ENCODE assay signal across 27 cellular contexts in genomic region chr20:39751557-39752137, GRCh38.
DNase-seq lines count a peak whose midpoint lies in the region; ATAC-seq, FAIRE-seq and TF ChIP-seq lines count a peak whose summit lies in the region.
"Had no signal": no experiment of that assay in that cellular context is flagged by ENCODE, and none has a peak within 500 bp of the region (broad histone marks: within the 10 kb centered on the region; RNA-seq: fewer than 3 reads in every experiment).

No MANE protein-coding gene starts in this region.

- peak; percentile 60 to 62; a peak in 3 of 4 replicates for TF ChIP-seq EP300 in GM12878 (IDR thresholded peaks at IDR 0.05; ENCODE audit: borderline replicate concordance in 1 of 2, control insufficient read depth in 1 of 2, low read depth in 2 of 2, low read length in 2 of 2)

- DNase-seq in GM20000 (ENCODE audit: low spot score) = peak; percentile 14
- peak; percentile 12 for DNase-seq in GM12878 (ENCODE audit: low read depth, low spot score)
- no peak for DNase-seq in type B pancreatic cell (ENCODE audit: extremely low spot score, unreplicated experiment)
- no peak for DNase-seq in activated naive CD4-positive, alpha-beta T cell treated with anti-CD3 and anti-CD28 coated beads, Interleukin-2, amount 10 ng/mL, durations not matched to agents 7 days and 5 days
- DNase-seq: CD4-positive, CD25-positive, alpha-beta regulatory T cell; DMS153; DND-41; GOT3; Karpas-422; NCI-H1092 treated with DMSO at 0.1 percent for 48 hours; NCI-H1436; NCI-H187 treated with DMSO at 0.1 percent for 48 hours; NCI-H2107; NCI-H524; NCI-H82; SHP77; T-helper 1 cell had no signal

- no peak overlapping the region for H2AFZ ChIP-seq in GM12878 (ENCODE audit: control insufficient read depth, low read depth, low read length)

- TF ChIP-seq RAD21 in GM12878 (IDR thresholded peaks at IDR 0.05; ENCODE audit: insufficient read depth, low read depth, low read length) = no peak

- no peak overlapping the region for H3K4me2 ChIP-seq in GM12878 (ENCODE audit: control insufficient read depth, insufficient read depth)
- H3K4me2 ChIP-seq: BLaER1 had no signal

- H3K4me3 ChIP-seq in GM12878 = no peak overlapping the region
- H3K4me3 ChIP-seq: BLaER1, HAP-1 had no signal

- no peaks in the 10 kb centered on the region for H4K20me1 ChIP-seq in GM12878 (ENCODE audit: control insufficient read depth, insufficient read depth)
- H4K20me1 ChIP-seq: BLaER1 had no signal

- H3K36me3 Mint-ChIP-seq in type B pancreatic cell = no peaks in the 10 kb centered on the region
- H3K36me3 Mint-ChIP-seq in activated naive CD4-positive, alpha-beta T cell treated with anti-CD3 and anti-CD28 coated beads, Interleukin-2, amount 10 ng/mL, durations not matched to agents 7 days and 5 days = no peaks in the 10 kb centered on the region
- H3K36me3 Mint-ChIP-seq: CD4-positive, CD25-positive, alpha-beta regulatory T cell had no signal

- peaks cover 13% of the 10 kb centered on the region for H3K9me3 Mint-ChIP-seq in type B pancreatic cell
- peaks cover 14% of the 10 kb centered on the region for H3K9me3 Mint-ChIP-seq in activated naive CD4-positive, alpha-beta T cell treated with anti-CD3 and anti-CD28 coated beads, Interleukin-2, amount 10 ng/mL, durations not matched to agents 7 days and 5 days

- TF ChIP-seq POLR2A in GM12878 (IDR thresholded peaks at IDR 0.05; ENCODE audit: low read depth, low read length) = no peak

- CTCF ChIA-PET in GM12878 (lab: Yijun Ruan, JAX) = interaction anchor here (0.8 to 1.6 kb wide), 8 partner anchors 11 to 122 kb away, joined by 3 to 13 read pairs (median 4); no protein-coding TSS in a partner anchor
- CTCF ChIA-PET in activated naive CD4-positive, alpha-beta T cell treated with anti-CD3 and anti-CD28 coated beads, Interleukin-2, amount 10 ng/mL, durations not matched to agents 7 days and 5 days (lab: Charles Lee) = no interaction called here

- SMC1A ChIA-PET in GM12878 (lab: Charles Lee; ENCODE audit: uncharacterized antibody, unreplicated experiment) = interaction anchor here (1.0 to 3.1 kb wide), 10 partner anchors 9 to 122 kb away, joined by 3 to 27 read pairs (median 6); no protein-coding TSS in a partner anchor

- H3K4me1 ChIP-seq in GM12878 (ENCODE audit: control insufficient read depth, insufficient read depth, low read length) = no peaks in the 10 kb centered on the region
- H3K4me1 ChIP-seq: BLaER1, HAP-1 had no signal

- TF ChIP-seq CTCF in GM20000 (IDR thresholded peaks at IDR 0.05; ENCODE audit: extremely low read depth, missing control alignments) (no peak), GM12878 (IDR thresholded peaks at IDR 0.05 in 2 of 3, conservative IDR thresholded peaks at IDR 0.05 in 1 of 3; ENCODE audit: control insufficient read depth in 2 of 3, extremely low read depth in 1 of 3, insufficient read depth in 1 of 3, low read depth in 3 of 3, low read length in 3 of 3) (no peak), type B pancreatic cell (conservative IDR thresholded peaks at IDR 0.05) (no peak)

- intact Hi-C loops in GM12878 (cut with micrococcal nuclease; ENCODE audit: unreplicated experiment) = no loop called here

- peaks cover 4% of the 10 kb centered on the region for H3K27me3 Mint-ChIP-seq in type B pancreatic cell
- no peaks in the 10 kb centered on the region for H3K27me3 Mint-ChIP-seq in activated naive CD4-positive, alpha-beta T cell treated with anti-CD3 and anti-CD28 coated beads, Interleukin-2, amount 10 ng/mL, durations not matched to agents 7 days and 5 days
- H3K27me3 Mint-ChIP-seq: CD4-positive, CD25-positive, alpha-beta regulatory T cell had no signal

- no peaks in the 10 kb centered on the region for H3K79me2 ChIP-seq in GM12878 (ENCODE audit: control insufficient read depth, insufficient read depth, low read length)

- no peak overlapping the region for H3K27ac ChIP-seq in GM12878 (ENCODE audit: control insufficient read depth, insufficient read depth)
- H3K27ac ChIP-seq: BLaER1, RWPE1 had no signal

- POLR2A ChIA-PET in GM12878 (lab: Charles Lee) = interaction anchor here (1.0 to 1.4 kb wide), 3 partner anchors 34 to 122 kb away, joined by 3 to 4 read pairs (median 4); no protein-coding TSS in a partner anchor

- in situ Hi-C loops in GM12878 (cut with MboI) = no loop called here

- H3K4me3 Mint-ChIP-seq in type B pancreatic cell = no peak overlapping the region
- H3K4me3 Mint-ChIP-seq in activated naive CD4-positive, alpha-beta T cell treated with anti-CD3 and anti-CD28 coated beads, Interleukin-2, amount 10 ng/mL, durations not matched to agents 7 days and 5 days = no peak overlapping the region
- H3K4me3 Mint-ChIP-seq: CD4-positive, CD25-positive, alpha-beta regulatory T cell; T-helper 2 cell treated with Interferon-gamma antibody and Interleukin-4, amounts not matched to agents 5 μg/mL and 100 μg/mL, for 36 hours had no signal

- no peak overlapping the region for H3K27ac Mint-ChIP-seq in type B pancreatic cell
- no peak overlapping the region for H3K27ac Mint-ChIP-seq in activated naive CD4-positive, alpha-beta T cell treated with anti-CD3 and anti-CD28 coated beads, Interleukin-2, amount 10 ng/mL, durations not matched to agents 7 days and 5 days
- H3K27ac Mint-ChIP-seq: CD4-positive, CD25-positive, alpha-beta regulatory T cell; T-helper 2 cell treated with Interferon-gamma antibody and Interleukin-4, amounts not matched to agents 5 μg/mL and 100 μg/mL, for 36 hours had no signal

- FAIRE-seq in GM12878 (lab: Jason Lieb, UNC) = peak; percentile 23
- FAIRE-seq: A204.1, HepG2 had no signal

- RAD21 ChIA-PET in GM12878 (lab: Charles Lee; ENCODE audit: unreplicated experiment) = interaction anchor here (1.2 to 1.9 kb wide), 7 partner anchors 10 to 122 kb away, joined by 3 to 24 read pairs (median 7); no protein-coding TSS in a partner anchor

- no peaks in the 10 kb centered on the region for H3K36me3 ChIP-seq in GM12878 (ENCODE audit: control insufficient read depth in 2 of 2, insufficient read depth in 2 of 2, low read length in 1 of 2)
- H3K36me3 ChIP-seq: BLaER1, HAP-1 had no signal

- no TSS peak for BruUV-seq in GM12878 (replicated peaks; lab: Mats Ljungman, UMichigan)

- ATAC-seq in GM18517 (IDR thresholded peaks at IDR 0.05; ENCODE audit: unreplicated experiment) = peak; percentile 57
- peak; percentile 49 for ATAC-seq in HG03342 (IDR thresholded peaks at IDR 0.05; ENCODE audit: unreplicated experiment)
- peak; percentile 84 for ATAC-seq in GM12878
- no peak for ATAC-seq in GM21390 (IDR thresholded peaks at IDR 0.05; ENCODE audit: unreplicated experiment)
- ATAC-seq in HG02571 (IDR thresholded peaks at IDR 0.05; ENCODE audit: unreplicated experiment) = no peak
- ATAC-seq: HepG2 had no signal

- no peaks in the 10 kb centered on the region for H3K27me3 ChIP-seq in GM12878 (replicated peaks in 1 of 2; ENCODE audit: control insufficient read depth in 2 of 2, insufficient read depth in 2 of 2, low read length in 1 of 2)
- H3K27me3 ChIP-seq: BLaER1 had no signal

- H3K9ac ChIP-seq in GM12878 (ENCODE audit: control insufficient read depth, insufficient read depth, low read length) = no peak overlapping the region
- H3K9ac ChIP-seq: BLaER1 had no signal

- 67% methylated on average over 4 of the region's 4 CpGs for WGBS in GM12878 (ENCODE audit: insufficient coverage, insufficient replicate concordance, low lambda C conversion rate, missing lambda C conversion rate)

- no peaks in the 10 kb centered on the region; the same call in 2 of the 3 replicates for H3K9me3 ChIP-seq in GM12878 (replicated peaks; ENCODE audit: control insufficient read depth, insufficient read depth, low read length)
- H3K9me3 ChIP-seq: HAP-1 had no signal

- H3K4me1 Mint-ChIP-seq in type B pancreatic cell (ENCODE audit: unreplicated experiment) = no peaks in the 10 kb centered on the region
- no peaks in the 10 kb centered on the region for H3K4me1 Mint-ChIP-seq in activated naive CD4-positive, alpha-beta T cell treated with anti-CD3 and anti-CD28 coated beads, Interleukin-2, amount 10 ng/mL, durations not matched to agents 7 days and 5 days
- H3K4me1 Mint-ChIP-seq: CD4-positive, CD25-positive, alpha-beta regulatory T cell had no signal

TF ChIP-seq in GM12878, 131 proteins besides CTCF, POLR2A, EP300 and RAD21 (continues in another document):
- 0 out of 2 replicates have a peak, but pooled peaks have one; percentile 26 for TF ChIP-seq BCL11A (IDR thresholded peaks at IDR 0.05; ENCODE audit: low read depth, low read length)
- TF ChIP-seq SREBF2 (IDR thresholded peaks at IDR 0.05; ENCODE audit: low read length) = no peak
- no peak; the same call in 1 of the 2 replicates for TF ChIP-seq BACH1 (IDR thresholded peaks at IDR 0.05; ENCODE audit: borderline replicate concordance)
- TF ChIP-seq BHLHE40 (IDR thresholded peaks at IDR 0.05; ENCODE audit: borderline replicate concordance in 1 of 2, low read depth in 2 of 2, low read length in 1 of 2) = peak; percentile 35 to 63; a peak in 1 of 4 replicates
- no peak for TF ChIP-seq SRF (IDR thresholded peaks at IDR 0.05; ENCODE audit: low read depth in 2 of 2, low read length in 2 of 2)
- TF ChIP-seq REST (IDR thresholded peaks at IDR 0.05; ENCODE audit: low read depth, low read length) = no peak
- peak; percentile 76 to 84 for TF ChIP-seq IKZF2 (IDR thresholded peaks at IDR 0.05)
- peak; percentile 66 for TF ChIP-seq IKZF1 (conservative IDR thresholded peaks at IDR 0.05)
- no peak for TF ChIP-seq ZZZ3 (IDR thresholded peaks at IDR 0.05; ENCODE audit: control insufficient read depth, insufficient read length, low read depth)

Comparison
In these comparisons a context has a peak if more than half of its experiments do, and no peak if none do; other contexts are left out.
1. ATAC-seq: peak in GM18517 (single experiment), HG03342 (single experiment) and GM12878 (single experiment); none in GM21390 (single experiment) and HG02571 (single experiment).
2. DNase-seq: peak in GM20000 (single experiment) and GM12878 (single experiment); none in type B pancreatic cell (single experiment) and activated naive CD4-positive, alpha-beta T cell treated with anti-CD3 and anti-CD28 coated beads, Interleukin-2, amount 10 ng/mL, durations not matched to agents 7 days and 5 days (single experiment).